19 cellular contexts compared by ENCODE assay signal in genomic region chr5:94245608-94246007, GRCh38.
DNase-seq lines count a peak whose midpoint lies in the region; ATAC-seq, FAIRE-seq and TF ChIP-seq lines count a peak whose summit lies in the region.
"Had no signal": no experiment of that assay in that cellular context is flagged by ENCODE, and none has a peak within 500 bp of the region (broad histone marks: within the 10 kb centered on the region; RNA-seq: fewer than 3 reads in every experiment).

No MANE protein-coding gene starts in this region.

- peak; percentile 83 to 85 for ATAC-seq in activated T-cell treated with anti-CD3 and anti-CD28 coated beads, Interleukin-2, amount 50 U/mL, for 72 hours (replicated peaks in 1 of 2)
- ATAC-seq in K562 = no peak
- no peak for ATAC-seq in left cardiac atrium
- ATAC-seq: Panc1, T-cell had no signal

- H3K79me2 ChIP-seq in K562 (ENCODE audit: control insufficient read depth, insufficient read depth, low read length) (no peaks in the 10 kb centered on the region), smooth muscle cell (ENCODE audit: low read depth) (no peaks in the 10 kb centered on the region)

- TF ChIP-seq POLR2A in K562 (conservative IDR thresholded peaks at IDR 0.05) = no peak

- no peaks in the 10 kb centered on the region for H3K9me3 Mint-ChIP-seq in activated T-cell treated with anti-CD3 and anti-CD28 coated beads, Interleukin-2, amount 50 U/mL, for 72 hours
- no peaks in the 10 kb centered on the region for H3K9me3 Mint-ChIP-seq in Calu3 (ENCODE audit: low read depth, unreplicated experiment)
- H3K9me3 Mint-ChIP-seq: neural crest cell; stimulated activated naive CD8-positive, alpha-beta T cell treated with anti-CD3 and anti-CD28 coated beads, Interleukin-15, Interleukin-2, amounts not matched to agents 100 ng/mL and 50 ng/mL, for 24 hours; T-cell had no signal

- CTCF ChIA-PET in K562 (lab: Yijun Ruan, JAX; ENCODE audit: low intra/inter-chr PET ratio) (no interaction called here), Calu3 (lab: Charles Lee) (no interaction called here)

- H3K4me2 ChIP-seq in K562 (ENCODE audit: insufficient read depth, low read length) (no peak overlapping the region), smooth muscle cell (peak overlapping the region; percentile 32)

- H3K9ac ChIP-seq in K562 (ENCODE audit: insufficient read depth in 1 of 2, low read depth in 2 of 2, low read length in 2 of 2) (no peak overlapping the region), smooth muscle cell (ENCODE audit: low read depth) (no peak overlapping the region)

- TF ChIP-seq EP300 in K562 (IDR thresholded peaks at IDR 0.05; ENCODE audit: low read length) = no peak

- no peaks in the 10 kb centered on the region for H3K36me3 Mint-ChIP-seq in activated T-cell treated with anti-CD3 and anti-CD28 coated beads, Interleukin-2, amount 50 U/mL, for 72 hours (ENCODE audit: insufficient read depth in 2 of 2)
- no peaks in the 10 kb centered on the region for H3K36me3 Mint-ChIP-seq in Calu3 (ENCODE audit: insufficient read depth, unreplicated experiment)
- H3K36me3 Mint-ChIP-seq: T-cell had no signal

- H3K4me1 ChIP-seq in K562 (replicated peaks in 1 of 2; ENCODE audit: control insufficient read depth in 2 of 2, insufficient read depth in 2 of 2, low read length in 2 of 2) = no peaks in the 10 kb centered on the region
- H3K4me1 ChIP-seq in smooth muscle cell (ENCODE audit: low read depth) = no peaks in the 10 kb centered on the region
- peaks cover 0 to 4% of the 10 kb centered on the region in 2 donors for H3K4me1 ChIP-seq in small intestine (ENCODE audit: control insufficient read depth in 2 of 2, insufficient read depth in 1 of 2, low read depth in 1 of 2, low read length in 1 of 2)
- H3K4me1 ChIP-seq: vagina had no signal

- H3K27me3 ChIP-seq in K562 (ENCODE audit: control insufficient read depth in 2 of 2, insufficient read depth in 2 of 2, low read length in 2 of 2) = no peaks in the 10 kb centered on the region
- no peaks in the 10 kb centered on the region for H3K27me3 ChIP-seq in smooth muscle cell (ENCODE audit: low read depth)
- no peaks in the 10 kb centered on the region for H3K27me3 ChIP-seq in small intestine (ENCODE audit: control insufficient read depth in 2 of 2, insufficient read depth in 2 of 2, low read length in 2 of 2)
- H3K27me3 ChIP-seq: esophagus muscularis mucosa, vagina had no signal

- no peaks in the 10 kb centered on the region for H3K36me3 ChIP-seq in K562 (ENCODE audit: control insufficient read depth, insufficient read depth, low read length)
- H3K36me3 ChIP-seq in smooth muscle cell (ENCODE audit: low read depth) = no peaks in the 10 kb centered on the region
- H3K36me3 ChIP-seq in small intestine (ENCODE audit: control insufficient read depth in 2 of 2, insufficient read depth in 2 of 2, low read length in 2 of 2) = no peaks in the 10 kb centered on the region
- H3K36me3 ChIP-seq: esophagus muscularis mucosa, vagina had no signal

- no TSS peak for BruUV-seq in K562 (replicated peaks; lab: Mats Ljungman, UMichigan)
- BruUV-seq in Calu3 (replicated peaks; lab: Mats Ljungman, UMichigan) = no TSS peak

- POLR2A ChIA-PET in K562 (lab: Yijun Ruan, JAX) = no interaction called here

- no peak overlapping the region for H3K4me3 ChIP-seq in K562
- no peak overlapping the region for H3K4me3 ChIP-seq in smooth muscle cell
- H3K4me3 ChIP-seq in small intestine (ENCODE audit: low read depth in 1 of 2, low read length in 2 of 2) = no peak overlapping the region
- H3K4me3 ChIP-seq: esophagus muscularis mucosa, vagina had no signal

- DNase-seq in activated T-cell treated with anti-CD3 and anti-CD28 coated beads, Interleukin-2, amount 50 U/mL, for 72 hours = peak; percentile 6 to 8
- no peak for DNase-seq in activated T-cell treated with anti-CD3 and anti-CD28 coated beads, Interleukin-2, amount 50 U/mL, for 48 hours
- peak; percentile 86 for DNase-seq in MV-4-11 (lab: John Stamatoyannopoulos, UW)
- no peak for DNase-seq in K562 (ENCODE audit: extremely low read depth in 1 of 4, low spot score in 3 of 4)
- no peak for DNase-seq in smooth muscle cell (lab: John Stamatoyannopoulos, UW; ENCODE audit: unreplicated experiment)
- DNase-seq in small intestine = no peak
- no peak for DNase-seq in left cardiac atrium
- no peak for DNase-seq in Calu3
- DNase-seq: ACHN, NCI-H1105, NCI-H345, T-cell had no signal

- intact Hi-C loops in K562 (cut with micrococcal nuclease) = no loop called here
- intact Hi-C loops in left cardiac atrium (cut with DNase I) = no loop called here
- intact Hi-C loops in Calu3 (cut with micrococcal nuclease; ENCODE audit: unreplicated experiment) = no loop called here

- no peaks in the 10 kb centered on the region for H3F3A ChIP-seq in smooth muscle cell (ENCODE audit: low read depth)

- TF ChIP-seq CTCF in K562 (IDR thresholded peaks at IDR 0.05 in 2 of 3, conservative IDR thresholded peaks at IDR 0.05 in 1 of 3; ENCODE audit: insufficient read depth in 2 of 3, low read depth in 1 of 3, low read length in 3 of 3) = no peak
- TF ChIP-seq CTCF in smooth muscle cell (IDR thresholded peaks at IDR 0.05; ENCODE audit: borderline replicate concordance, insufficient read depth, poor library complexity, severe bottlenecking) = no peak
- TF ChIP-seq CTCF in Calu3 (IDR thresholded peaks at IDR 0.05; ENCODE audit: unreplicated experiment) = no peak

- H3K27ac ChIP-seq in K562 (ENCODE audit: extremely low read depth, low read depth, low read length) (no peak overlapping the region), smooth muscle cell (ENCODE audit: low read depth) (no peak overlapping the region), small intestine (ENCODE audit: low read depth in 1 of 2, low read length in 1 of 2) (no peak overlapping the region)
- H3K27ac ChIP-seq: esophagus muscularis mucosa, vagina had no signal

- H3K4me3 Mint-ChIP-seq in activated T-cell treated with anti-CD3 and anti-CD28 coated beads, Interleukin-2, amount 50 U/mL, for 72 hours = no peak overlapping the region
- no peak overlapping the region for H3K4me3 Mint-ChIP-seq in Calu3 (ENCODE audit: low read depth, unreplicated experiment)
- H3K4me3 Mint-ChIP-seq: neural crest cell; stimulated activated naive CD8-positive, alpha-beta T cell treated with anti-CD3 and anti-CD28 coated beads, Interleukin-15, Interleukin-2, amounts not matched to agents 100 ng/mL and 50 ng/mL, for 24 hours; T-cell had no signal

- H3K9me1 ChIP-seq in K562 (ENCODE audit: control insufficient read depth, insufficient read depth, low read length) = no peaks in the 10 kb centered on the region

- FAIRE-seq in K562 (lab: Jason Lieb, UNC) (no peak), small intestine (lab: Jason Lieb, UNC) (no peak)
- FAIRE-seq: D721Med, HTR-8/SVneo had no signal

- no peaks in the 10 kb centered on the region for H3K27me3 Mint-ChIP-seq in activated T-cell treated with anti-CD3 and anti-CD28 coated beads, Interleukin-2, amount 50 U/mL, for 72 hours (ENCODE audit: low read depth)
- no peaks in the 10 kb centered on the region for H3K27me3 Mint-ChIP-seq in Calu3 (ENCODE audit: unreplicated experiment)
- H3K27me3 Mint-ChIP-seq: stimulated activated naive CD8-positive, alpha-beta T cell treated with anti-CD3 and anti-CD28 coated beads, Interleukin-15, Interleukin-2, amounts not matched to agents 100 ng/mL and 50 ng/mL, for 24 hours; T-cell had no signal

- H3K4me1 Mint-ChIP-seq in activated T-cell treated with anti-CD3 and anti-CD28 coated beads, Interleukin-2, amount 50 U/mL, for 72 hours (ENCODE audit: low read depth) = no peaks in the 10 kb centered on the region
- H3K4me1 Mint-ChIP-seq in Calu3 (ENCODE audit: low read depth, unreplicated experiment) = peaks cover 20% of the 10 kb centered on the region
- H3K4me1 Mint-ChIP-seq: T-cell had no signal

- TF ChIP-seq RAD21 in K562 (CRISPR knock-in tag; conservative IDR thresholded peaks at IDR 0.05 in 1 of 2, IDR thresholded peaks at IDR 0.05 in 1 of 2) = no peak

- no peaks in the 10 kb centered on the region for H4K20me1 ChIP-seq in K562 (replicated peaks; ENCODE audit: control insufficient read depth, insufficient read depth, low read length)
- H4K20me1 ChIP-seq in smooth muscle cell (ENCODE audit: low read depth) = no peaks in the 10 kb centered on the region

- H3K9me3 ChIP-seq in K562 (replicated peaks; ENCODE audit: control insufficient read depth, insufficient read depth, low read depth, low read length) = no peaks in the 10 kb centered on the region
- no peaks in the 10 kb centered on the region for H3K9me3 ChIP-seq in smooth muscle cell (replicated peaks; ENCODE audit: low read depth)
- H3K9me3 ChIP-seq in small intestine (ENCODE audit: control insufficient read depth, low read depth) = no peaks in the 10 kb centered on the region
- H3K9me3 ChIP-seq: esophagus muscularis mucosa, vagina had no signal

- no peak overlapping the region for H3K27ac Mint-ChIP-seq in activated T-cell treated with anti-CD3 and anti-CD28 coated beads, Interleukin-2, amount 50 U/mL, for 72 hours
- H3K27ac Mint-ChIP-seq in Calu3 (ENCODE audit: unreplicated experiment) = no peak overlapping the region
- H3K27ac Mint-ChIP-seq: stimulated activated naive CD8-positive, alpha-beta T cell treated with anti-CD3 and anti-CD28 coated beads, Interleukin-15, Interleukin-2, amounts not matched to agents 100 ng/mL and 50 ng/mL, for 24 hours; T-cell had no signal

- WGBS in K562 (ENCODE audit: insufficient coverage, low coverage, missing lambda C conversion rate) = 0% methylated on average over 4 of the region's 4 CpGs
- 73% methylated on average over 4 of the region's 4 CpGs for WGBS in smooth muscle cell (ENCODE audit: low lambda C conversion rate)
- 78 to 92% (median 82%) methylated on average over 4 of the region's 4 CpGs for WGBS in small intestine, 3 donors

- H2AFZ ChIP-seq in K562 (ENCODE audit: low read depth, low read length) (no peak overlapping the region), smooth muscle cell (ENCODE audit: low read depth) (no peak overlapping the region)

- in situ Hi-C loops in K562 (cut with MboI) = no loop called here

TF ChIP-seq in K562, 482 proteins besides CTCF, POLR2A, EP300 and RAD21:
- peak; percentile 14; the same call in 1 of the 2 replicates for TF ChIP-seq ZNF316 (IDR thresholded peaks at IDR 0.05)
- TF ChIP-seq ARNT (IDR thresholded peaks at IDR 0.05) = no peak
- TF ChIP-seq PHF8 (IDR thresholded peaks at IDR 0.05; ENCODE audit: borderline replicate concordance, low read length) = no peak
- TF ChIP-seq PREB (CRISPR knock-in tag; IDR thresholded peaks at IDR 0.05) = no peak
- TF ChIP-seq ZNF232 (CRISPR knock-in tag; IDR thresholded peaks at IDR 0.05) = no peak
- no peak for TF ChIP-seq SMARCC2 (IDR thresholded peaks at IDR 0.05; ENCODE audit: low read depth)
- peak; percentile 18; the same call in 1 of the 2 replicates for TF ChIP-seq MAFF (IDR thresholded peaks at IDR 0.05; ENCODE audit: low read length)

Comparison
In these comparisons a context has a peak if more than half of its experiments do, and no peak if none do; other contexts are left out.
1. DNase-seq: peak in activated T-cell treated with anti-CD3 and anti-CD28 coated beads, Interleukin-2, amount 50 U/mL, for 72 hours (2 of 2) and MV-4-11 (single experiment); none in activated T-cell treated with anti-CD3 and anti-CD28 coated beads, Interleukin-2, amount 50 U/mL, for 48 hours (0 of 2), K562 (0 of 4), smooth muscle cell (single experiment), small intestine (single experiment), left cardiac atrium (single experiment) and Calu3 (single experiment).
2. ATAC-seq: peak in activated T-cell treated with anti-CD3 and anti-CD28 coated beads, Interleukin-2, amount 50 U/mL, for 72 hours (2 of 2); none in K562 (single experiment) and left cardiac atrium (0 of 2).